In the genomic region with DNA sequence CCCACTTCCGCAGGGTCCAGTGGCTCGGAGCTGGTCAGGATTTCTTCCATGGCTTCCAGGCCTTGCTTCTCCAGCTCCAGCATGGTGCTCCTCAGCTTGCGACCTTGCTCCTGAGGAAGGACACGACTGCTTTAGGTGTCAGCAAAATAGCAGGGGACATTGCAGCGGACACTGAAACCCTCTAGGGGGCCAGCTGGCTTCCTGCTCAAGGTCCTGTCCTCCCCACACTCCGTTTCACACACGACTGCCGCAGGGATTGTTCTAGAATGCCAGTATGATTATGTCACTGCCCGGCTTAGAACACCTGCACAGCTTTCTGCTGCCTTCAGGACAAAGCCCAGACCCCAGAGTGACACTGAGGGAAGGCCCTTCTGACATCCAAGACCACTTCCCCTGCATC, we compare ENCODE assay signal across 14 cellular contexts.
"Had no signal": no experiment of that assay in that cellular context is flagged by ENCODE, and none has a peak within 500 bp of the region (broad histone marks: within the 10 kb centered on the region; RNA-seq: fewer than 3 reads in every experiment).

No MANE protein-coding gene starts in this region.

- H2AFZ ChIP-seq: parathyroid adenoma had no signal

- H3K9me3 ChIP-seq: heart right ventricle had no signal

- H3K79me2 ChIP-seq: parathyroid adenoma had no signal

- H3K4me2 ChIP-seq: smooth muscle cell had no signal

- H3K4me3 Mint-ChIP-seq: activated CD4-positive, alpha-beta T cell treated with anti-CD3 and anti-CD28 coated beads, Interleukin-2, amount 10 ng/mL, durations not matched to agents 7 days and 5 days; T-helper 1 cell treated with Interleukin-12 subunit alpha and Interleukin-12 subunit beta and Interleukin-4 antibody, amounts not matched to agents 30 μg/mL and 1 μg/mL, for 36 hours; type B pancreatic cell; WTC11 had no signal

- H3K9me3 Mint-ChIP-seq: activated CD4-positive, alpha-beta T cell treated with anti-CD3 and anti-CD28 coated beads, Interleukin-2, amount 10 ng/mL, durations not matched to agents 7 days and 5 days; activated naive CD4-positive, alpha-beta T cell treated with anti-CD3 and anti-CD28 coated beads, Interleukin-2, amount 50 U/mL, for 72 hours; T-helper 1 cell treated with Interleukin-12 subunit alpha and Interleukin-12 subunit beta and Interleukin-4 antibody, amounts not matched to agents 30 μg/mL and 1 μg/mL, for 36 hours; type B pancreatic cell; WTC11 had no signal

- H3K27me3 Mint-ChIP-seq: activated CD4-positive, alpha-beta T cell treated with anti-CD3 and anti-CD28 coated beads, Interleukin-2, amount 10 ng/mL, durations not matched to agents 7 days and 5 days; type B pancreatic cell had no signal

- H3K27ac Mint-ChIP-seq: activated CD4-positive, alpha-beta T cell treated with anti-CD3 and anti-CD28 coated beads, Interleukin-2, amount 10 ng/mL, durations not matched to agents 7 days and 5 days; T-helper 1 cell treated with Interleukin-12 subunit alpha and Interleukin-12 subunit beta and Interleukin-4 antibody, amounts not matched to agents 30 μg/mL and 1 μg/mL, for 36 hours; WTC11 had no signal

- H3K4me1 Mint-ChIP-seq: activated CD4-positive, alpha-beta T cell treated with anti-CD3 and anti-CD28 coated beads, Interleukin-2, amount 10 ng/mL, durations not matched to agents 7 days and 5 days; WTC11 had no signal

- DNase-seq: activated CD4-positive, alpha-beta T cell treated with anti-CD3 and anti-CD28 coated beads, Interleukin-2, amount 10 ng/mL, durations not matched to agents 7 days and 5 days; activated effector memory CD4-positive, alpha-beta T cell treated with Interleukin-2 at 50 U/mL for 16 hours; activated T-cell treated with anti-CD3 and anti-CD28 coated beads, Interleukin-2, amount 50 U/mL, for 1 hour; amniotic stem cell; foreskin keratinocyte; heart right ventricle; retina had no signal

- H3K36me3 Mint-ChIP-seq: activated naive CD4-positive, alpha-beta T cell treated with anti-CD3 and anti-CD28 coated beads, Interleukin-2, amount 50 U/mL, for 72 hours had no signal

- H3K4me3 ChIP-seq: heart right ventricle, smooth muscle cell had no signal

- H3K9ac ChIP-seq: parathyroid adenoma had no signal

- H3K27me3 ChIP-seq: foreskin keratinocyte, heart right ventricle had no signal

- ATAC-seq: foreskin keratinocyte, SK-N-SH treated with all-trans-retinoic acid at 6 μM for 48 hours, WTC11 had no signal

- H3K27ac ChIP-seq: foreskin keratinocyte, heart right ventricle, parathyroid adenoma had no signal

- H3K4me1 ChIP-seq: foreskin keratinocyte, heart right ventricle, parathyroid adenoma had no signal
